In genomic region chr4:88283661-88284377, GRCh38 we compare ENCODE assay signal across 8 cellular contexts. TPM values are rescaled to one million over a fixed set of nuclear protein-coding genes. Genes with fewer than 3 reads are reported as not detected.
DNase-seq lines count a peak whose midpoint lies in the region; ATAC-seq and TF ChIP-seq lines count a peak whose summit lies in the region.

No MANE protein-coding gene starts in this region.

- peaks cover 9% of the 10 kb centered on the region for H3K4me1 Mint-ChIP-seq in endothelial cell (ENCODE audit: unreplicated experiment)

- peak; percentile 15 for ATAC-seq in HG02981 (IDR thresholded peaks at IDR 0.05; ENCODE audit: unreplicated experiment)

- H3K4me3 Mint-ChIP-seq in endothelial cell (ENCODE audit: unreplicated experiment), result peak overlapping the region; percentile 95

- DNase-seq in NCI-H2029 (lab: John Stamatoyannopoulos, UW) (peak; percentile 8), NCI-H2029 treated with DMSO at 0.1 percent for 48 hours (lab: John Stamatoyannopoulos, UW) (no peak), NOMO-1 treated with dmso at 0.1 percent for 144 hours (lab: John Stamatoyannopoulos, UW; ENCODE audit: unreplicated experiment) (peak; percentile 48), endothelial cell (ENCODE audit: low spot score) (peak; percentile 64), midbrain (lab: John Stamatoyannopoulos, UW) (peak; percentile 81)
- DNase-seq in activated CD8-positive, alpha-beta memory T cell treated with anti-CD3 and anti-CD28 coated beads, Interleukin-2, amount 50 U/mL, for 48 hours, result peak; percentile 83
- DNase-seq in stimulated activated CD8-positive, alpha-beta memory T cell treated with anti-CD3 and anti-CD28 coated beads, Interleukin-2, amount 100 ng/mL, for 1 hour (ENCODE audit: low read depth in 2 of 2), result peak; percentile 32 to 56

- H3K9me3 Mint-ChIP-seq in endothelial cell (ENCODE audit: unreplicated experiment), result no peaks in the 10 kb centered on the region

- no peak for TF ChIP-seq CTCF in endothelial cell (IDR thresholded peaks at IDR 0.05; ENCODE audit: unreplicated experiment)

- no peaks in the 10 kb centered on the region for H3K36me3 Mint-ChIP-seq in endothelial cell (ENCODE audit: low read depth, unreplicated experiment)

- peak overlapping the region; percentile 93 for H3K27ac Mint-ChIP-seq in endothelial cell (ENCODE audit: unreplicated experiment)

- H3K27me3 Mint-ChIP-seq in endothelial cell (ENCODE audit: unreplicated experiment), result peaks cover 3% of the 10 kb centered on the region

RNA-seq across cellular contexts. Expression of gene PPM1K, which starts 0.5 kb away (rescaled TPM):
- total RNA-seq in endothelial cell (ENCODE audit: unreplicated experiment), result 9.7 TPM
